1 cellular context compared by ENCODE assay signal in genomic region chr4:80459918-80460473, GRCh38.
TF ChIP-seq lines count a peak whose summit lies in the region.

No MANE protein-coding gene starts in this region.

TF ChIP-seq in WTC11, 78 proteins besides CTCF, POLR2A, EP300 and RAD21 (continued from another document):
- TF ChIP-seq AR (CRISPR knock-in tag; IDR thresholded peaks at IDR 0.05) (no peak), ESRRA (CRISPR knock-in tag; IDR thresholded peaks at IDR 0.05; ENCODE audit: borderline replicate concordance) (no peak), SOX15 (CRISPR knock-in tag; IDR thresholded peaks at IDR 0.05) (no peak), CDX4 (CRISPR knock-in tag; IDR thresholded peaks at IDR 0.05; ENCODE audit: borderline replicate concordance) (no peak), E2F1 (CRISPR knock-in tag; IDR thresholded peaks at IDR 0.05) (no peak), RORB (CRISPR knock-in tag; IDR thresholded peaks at IDR 0.05) (no peak), MYBL2 (CRISPR knock-in tag; IDR thresholded peaks at IDR 0.05) (no peak), KAT7 (CRISPR knock-in tag; IDR thresholded peaks at IDR 0.05; ENCODE audit: borderline replicate concordance) (no peak), HMGXB4 (CRISPR knock-in tag; IDR thresholded peaks at IDR 0.05) (no peak), EMX1 (CRISPR knock-in tag; IDR thresholded peaks at IDR 0.05) (no peak), ELF4 (CRISPR knock-in tag; IDR thresholded peaks at IDR 0.05; ENCODE audit: low read depth) (no peak), ZNF121 (CRISPR knock-in tag; IDR thresholded peaks at IDR 0.05) (no peak), NFYB (CRISPR knock-in tag; conservative IDR thresholded peaks at IDR 0.05; ENCODE audit: low read depth) (no peak), STAT6 (CRISPR knock-in tag; conservative IDR thresholded peaks at IDR 0.05; ENCODE audit: low read depth) (no peak), ZNF532 (CRISPR knock-in tag; IDR thresholded peaks at IDR 0.05; ENCODE audit: borderline replicate concordance) (no peak), NR1H2 (CRISPR knock-in tag; IDR thresholded peaks at IDR 0.05) (no peak)
TF ChIP-seq in WTC11: peak in this region for 0.
